Comparison of ENCODE assay signal across 8 cellular contexts in the genomic region with DNA sequence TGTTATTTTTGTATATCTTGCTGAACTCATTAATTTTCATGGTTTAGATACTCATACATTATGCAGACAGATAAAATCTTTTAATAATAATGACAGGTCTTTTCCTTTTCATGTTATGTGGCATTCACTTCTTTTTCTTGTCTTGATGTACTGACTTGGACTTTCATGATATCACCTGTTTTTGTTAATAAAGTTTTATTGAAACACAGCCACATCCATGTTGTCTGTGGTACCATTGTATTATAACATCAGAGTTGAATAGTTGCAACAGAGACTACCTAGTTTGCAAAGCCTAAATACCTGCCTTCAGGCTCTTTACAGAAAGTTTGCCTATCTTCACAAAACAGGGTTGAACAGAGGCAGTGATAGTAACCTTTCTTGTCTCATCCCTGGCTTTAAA.
"Had no signal": no experiment of that assay in that cellular context is flagged by ENCODE, and none has a peak within 500 bp of the region (broad histone marks: within the 10 kb centered on the region; RNA-seq: fewer than 3 reads in every experiment).

No MANE protein-coding gene starts in this region.

- H3K4me2 ChIP-seq: KMS-11 had no signal

- H3K27ac Mint-ChIP-seq: IgD-negative memory B cell had no signal

- H3K36me3 Mint-ChIP-seq: IgD-negative memory B cell had no signal

- H3K27ac ChIP-seq: HL-60, KMS-11 had no signal

- FAIRE-seq: HepG2, HTR-8/SVneo had no signal

- H3K9ac ChIP-seq: KMS-11 had no signal

- DNase-seq: IMR-90, KBM-7, KG1 had no signal

- ATAC-seq: HepG2 had no signal

- H3K4me3 Mint-ChIP-seq: IgD-negative memory B cell had no signal
